In the genomic region with DNA sequence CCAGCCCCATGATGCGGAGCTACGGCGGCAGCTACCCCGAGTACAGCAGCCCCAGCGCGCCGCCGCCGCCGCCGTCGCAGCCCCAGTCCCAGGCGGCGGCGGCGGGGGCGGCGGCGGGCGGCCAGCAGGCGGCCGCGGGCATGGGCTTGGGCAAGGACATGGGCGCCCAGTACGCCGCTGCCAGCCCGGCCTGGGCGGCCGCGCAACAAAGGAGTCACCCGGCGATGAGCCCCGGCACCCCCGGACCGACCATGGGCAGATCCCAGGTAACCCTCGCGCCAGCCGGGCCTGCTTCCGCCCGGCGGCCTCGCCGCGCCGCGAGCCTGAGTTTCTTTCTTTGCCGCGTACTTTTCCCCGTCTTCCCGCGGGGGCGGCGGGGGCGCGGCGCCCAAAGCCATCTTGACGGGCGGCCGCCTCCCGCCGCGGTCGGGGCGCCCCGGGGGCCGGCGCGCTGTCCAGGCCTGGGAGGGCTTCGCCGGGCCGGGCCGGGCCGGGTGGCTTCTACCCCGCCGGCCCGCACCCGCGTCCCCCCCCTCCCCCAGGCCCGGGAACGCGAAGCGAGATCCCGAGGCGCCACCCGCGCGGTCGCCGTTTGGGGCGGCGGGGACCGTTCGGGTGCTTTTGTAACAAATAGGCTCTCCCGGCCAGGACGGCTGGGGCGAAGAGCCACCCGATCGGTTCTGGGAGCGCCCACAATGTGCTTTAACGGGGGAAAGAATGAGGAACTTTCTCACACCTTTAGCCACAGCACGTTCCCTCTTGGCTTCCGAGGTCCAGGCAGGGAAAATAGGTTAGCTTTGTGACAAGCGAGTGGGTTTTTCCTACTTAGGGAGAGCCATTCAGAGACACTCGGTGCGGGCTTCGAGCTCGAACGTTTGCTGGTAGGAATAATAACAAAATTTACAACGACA, we compare ENCODE assay signal across 8 cellular contexts. TPM values are rescaled to one million over a fixed set of nuclear protein-coding genes. Genes with fewer than 3 reads are reported as not detected.
DNase-seq lines count a peak whose midpoint lies in the region; ATAC-seq and TF ChIP-seq lines count a peak whose summit lies in the region.

No MANE protein-coding gene starts in this region.

- no peak overlapping the region for H4K5ac ChIP-seq in H9 (ENCODE audit: insufficient read length, low read depth, low read length)

- no peak overlapping the region for H3K4ac ChIP-seq in H9 (ENCODE audit: low read depth, low read length)

- H3K4me3 Mint-ChIP-seq in H9, result peak overlapping the region; percentile 86 to 91
- peak overlapping the region; percentile 83 for H3K4me3 Mint-ChIP-seq in activated naive CD4-positive, alpha-beta T cell treated with anti-CD3 and anti-CD28 coated beads, Interleukin-2, amount 10 ng/mL, durations not matched to agents 7 days and 5 days

- H3K56ac ChIP-seq in H9 (ENCODE audit: insufficient read length, low read depth, low read length), result no peak overlapping the region

- H3K18ac ChIP-seq in H9 (ENCODE audit: insufficient read length, low read depth, low read length), result peak overlapping the region; percentile 85

- H3K9me3 Mint-ChIP-seq in H9, result no peaks in the 10 kb centered on the region; a peak in 1 of 5 replicates
- no peaks in the 10 kb centered on the region for H3K9me3 Mint-ChIP-seq in activated naive CD4-positive, alpha-beta T cell treated with anti-CD3 and anti-CD28 coated beads, Interleukin-2, amount 10 ng/mL, durations not matched to agents 7 days and 5 days

- ATAC-seq in HG03135 (IDR thresholded peaks at IDR 0.05; ENCODE audit: unreplicated experiment), result no peak

- H3K36me3 Mint-ChIP-seq in H9 (ENCODE audit: insufficient read depth in 1 of 3, low read depth in 3 of 3), result no peaks in the 10 kb centered on the region
- peaks cover 15% of the 10 kb centered on the region for H3K36me3 Mint-ChIP-seq in activated naive CD4-positive, alpha-beta T cell treated with anti-CD3 and anti-CD28 coated beads, Interleukin-2, amount 10 ng/mL, durations not matched to agents 7 days and 5 days

- H2BK5ac ChIP-seq in H9 (ENCODE audit: insufficient read length, low read length), result peak overlapping the region; percentile 4

- H3K9me3 ChIP-seq in H9 (ENCODE audit: control insufficient read depth, low read depth, low read length), result no peaks in the 10 kb centered on the region
- H3K9me3 ChIP-seq in cardiac muscle cell (ENCODE audit: low read depth), result no peaks in the 10 kb centered on the region

- H3K9ac ChIP-seq in H9 (ENCODE audit: extremely low read depth, insufficient read length, low read length), result peak overlapping the region; percentile 89

- H3K27me3 ChIP-seq in H9 (ENCODE audit: insufficient read depth, low read length) (no peaks in the 10 kb centered on the region), cardiac muscle cell (no peaks in the 10 kb centered on the region)

- H3K27me3 Mint-ChIP-seq in H9 (ENCODE audit: low read depth), result no peaks in the 10 kb centered on the region
- no peaks in the 10 kb centered on the region for H3K27me3 Mint-ChIP-seq in activated naive CD4-positive, alpha-beta T cell treated with anti-CD3 and anti-CD28 coated beads, Interleukin-2, amount 10 ng/mL, durations not matched to agents 7 days and 5 days

- no peak overlapping the region for H4K91ac ChIP-seq in H9 (ENCODE audit: insufficient read length, low read depth, low read length)

- H3K23me2 ChIP-seq in H9 (ENCODE audit: insufficient read length, low read depth, low read length, poor library complexity, severe bottlenecking), result peaks cover 15% of the 10 kb centered on the region

- H3K27ac ChIP-seq in H9 (ENCODE audit: insufficient read length, low read depth, low read length), result no peak overlapping the region
- peak overlapping the region; percentile 96 for H3K27ac ChIP-seq in cardiac muscle cell

- no peaks in the 10 kb centered on the region for H4K20me1 ChIP-seq in H9 (ENCODE audit: control insufficient read depth, insufficient read depth, insufficient read length)

- peaks cover 2% of the 10 kb centered on the region; the same call in 1 of the 2 replicates for H3K4me1 ChIP-seq in H9 (ENCODE audit: insufficient read depth, low read length)
- H3K4me1 ChIP-seq in cardiac muscle cell (ENCODE audit: low read depth), result peaks cover 46% of the 10 kb centered on the region

- H3T11ph ChIP-seq in H9 (ENCODE audit: low read length), result no peak overlapping the region

- peak overlapping the region; percentile 52 to 91 (median 89); a peak in 6 of 7 replicates for H3K27ac Mint-ChIP-seq in H9
- H3K27ac Mint-ChIP-seq in activated naive CD4-positive, alpha-beta T cell treated with anti-CD3 and anti-CD28 coated beads, Interleukin-2, amount 10 ng/mL, durations not matched to agents 7 days and 5 days, result peak overlapping the region; percentile 94

- no peaks in the 10 kb centered on the region for H3K36me3 ChIP-seq in cardiac muscle cell

- no peak overlapping the region for H2AFZ ChIP-seq in H9 (ENCODE audit: low read length)

- peaks cover 55 to 65% of the 10 kb centered on the region in 2 experiments for H3K4me1 Mint-ChIP-seq in H9
- H3K4me1 Mint-ChIP-seq in activated naive CD4-positive, alpha-beta T cell treated with anti-CD3 and anti-CD28 coated beads, Interleukin-2, amount 10 ng/mL, durations not matched to agents 7 days and 5 days, result peaks cover 55% of the 10 kb centered on the region

- peak overlapping the region; percentile 81 for H2BK120ac ChIP-seq in H9 (ENCODE audit: low read depth, low read length, poor library complexity, severe bottlenecking)

- no peak overlapping the region for H2BK20ac ChIP-seq in H9 (ENCODE audit: low read depth, low read length, poor library complexity, severe bottlenecking)

- no peak overlapping the region for H2AK5ac ChIP-seq in H9 (ENCODE audit: insufficient read length, low read length)

- H2BK12ac ChIP-seq in H9 (ENCODE audit: insufficient read length, low read depth, low read length), result no peak overlapping the region

- H3K79me1 ChIP-seq in H9 (ENCODE audit: insufficient read depth, low read depth, low read length, poor library complexity, severe bottlenecking), result no peaks in the 10 kb centered on the region

- WGBS in H9 (ENCODE audit: extremely low coverage, insufficient read length, low lambda C conversion rate), result no CpG with 5 or more reads among the region's 109 CpGs

- peaks cover 20% of the 10 kb centered on the region; the same call in 1 of the 2 replicates for H3K79me2 ChIP-seq in H9 (ENCODE audit: insufficient read depth, low read length)

- CTCF ChIA-PET in activated naive CD4-positive, alpha-beta T cell treated with anti-CD3 and anti-CD28 coated beads, Interleukin-2, amount 10 ng/mL, durations not matched to agents 7 days and 5 days (lab: Charles Lee), result interaction anchor here (0.8 to 1.1 kb wide), 2 partner anchors 83 to 240 kb away, joined by 3 to 4 read pairs; no protein-coding TSS in a partner anchor

- no peak overlapping the region for H2BK15ac ChIP-seq in H9 (ENCODE audit: low read depth, low read length)

- H4K8ac ChIP-seq in H9 (replicated peaks; ENCODE audit: insufficient read length, low read depth, low read length), result no peak overlapping the region

- TF ChIP-seq CTCF in H9 (conservative IDR thresholded peaks at IDR 0.05) (no peak; the same call in 2 of the 3 replicates), cardiac muscle cell (IDR thresholded peaks at IDR 0.05; ENCODE audit: low read depth, low read length) (no peak)

- H3K4me3 ChIP-seq in cardiac muscle cell, result peak overlapping the region; percentile 79

- H3K4me2 ChIP-seq in H9 (ENCODE audit: insufficient read depth, insufficient read length, low read length), result peak overlapping the region; percentile 97

- DNase-seq in C1 segment of cervical spinal cord (lab: John Stamatoyannopoulos, UW), result peak in 12 of 14 donors; percentile 6 to 83 (median 51)
- no peak for DNase-seq in H9
- peak; percentile 29 for DNase-seq in RPMI7951 (ENCODE audit: low read depth)
- peak; percentile 71 for DNase-seq in activated naive CD4-positive, alpha-beta T cell treated with anti-CD3 and anti-CD28 coated beads, Interleukin-2, amount 10 ng/mL, durations not matched to agents 7 days and 5 days
- peak in 1 of 2 donors; percentile 46 for DNase-seq in cardiac muscle cell (ENCODE audit: low read depth in 1 of 2, low spot score in 1 of 2)
- peak; percentile 58 for DNase-seq in pons (ENCODE audit: low spot score)
- DNase-seq in ureter (ENCODE audit: low spot score), result peak; percentile 59

- H3K23ac ChIP-seq in H9 (ENCODE audit: insufficient read length, low read depth, low read length), result no peak overlapping the region

- H3K14ac ChIP-seq in H9 (ENCODE audit: insufficient read depth, low read length), result peak overlapping the region; percentile 97

RNA-seq across cellular contexts. Expression of a gene that starts 2.3 kb away (rescaled TPM):
- total RNA-seq in H9 (2021) (86.2 and 88.2 TPM in 2 replicates), cardiac muscle cell (33.7 and 72.7 TPM in 2 replicates), ureter (223 TPM)
- 13.7 and 14.8 TPM in 2 replicates for total RNA-seq in RPMI7951 (2014; rRNA removed; shearing (Covaris generic))
- 41.9 and 59.8 TPM in 2 replicates for polyA plus RNA-seq in cardiac muscle cell
